1 cellular context compared by ENCODE assay signal in genomic region chr3:110900583-110900982, GRCh38.
TF ChIP-seq lines count a peak whose summit lies in the region.

No MANE protein-coding gene starts in this region.

TF ChIP-seq in IMR-90, 13 proteins besides CTCF, POLR2A, EP300 and RAD21:
- TF ChIP-seq NFE2L2 (IDR thresholded peaks at IDR 0.05; ENCODE audit: low read depth, low read length) (no peak), SMC3 (IDR thresholded peaks at IDR 0.05; ENCODE audit: low read depth, low read length) (no peak), CHD1 (IDR thresholded peaks at IDR 0.05; ENCODE audit: low read depth, low read length) (no peak), CEBPB (IDR thresholded peaks at IDR 0.05; ENCODE audit: low read depth, low read length) (peak; percentile 76), MXI1 (IDR thresholded peaks at IDR 0.05; ENCODE audit: borderline replicate concordance, low read depth, low read length) (no peak)
- TF ChIP-seq, protein P1, sequence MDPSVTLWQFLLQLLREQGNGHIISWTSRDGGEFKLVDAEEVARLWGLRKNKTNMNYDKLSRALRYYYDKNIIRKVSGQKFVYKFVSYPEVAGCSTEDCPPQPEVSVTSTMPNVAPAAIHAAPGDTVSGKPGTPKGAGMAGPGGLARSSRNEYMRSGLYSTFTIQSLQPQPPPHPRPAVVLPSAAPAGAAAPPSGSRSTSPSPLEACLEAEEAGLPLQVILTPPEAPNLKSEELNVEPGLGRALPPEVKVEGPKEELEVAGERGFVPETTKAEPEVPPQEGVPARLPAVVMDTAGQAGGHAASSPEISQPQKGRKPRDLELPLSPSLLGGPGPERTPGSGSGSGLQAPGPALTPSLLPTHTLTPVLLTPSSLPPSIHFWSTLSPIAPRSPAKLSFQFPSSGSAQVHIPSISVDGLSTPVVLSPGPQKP (IDR thresholded peaks at IDR 0.05; ENCODE audit: borderline replicate concordance, low read depth, low read length), result no peak
- TF ChIP-seq, protein P2, sequence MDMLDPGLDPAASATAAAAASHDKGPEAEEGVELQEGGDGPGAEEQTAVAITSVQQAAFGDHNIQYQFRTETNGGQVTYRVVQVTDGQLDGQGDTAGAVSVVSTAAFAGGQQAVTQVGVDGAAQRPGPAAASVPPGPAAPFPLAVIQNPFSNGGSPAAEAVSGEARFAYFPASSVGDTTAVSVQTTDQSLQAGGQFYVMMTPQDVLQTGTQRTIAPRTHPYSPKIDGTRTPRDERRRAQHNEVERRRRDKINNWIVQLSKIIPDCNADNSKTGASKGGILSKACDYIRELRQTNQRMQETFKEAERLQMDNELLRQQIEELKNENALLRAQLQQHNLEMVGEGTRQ (IDR thresholded peaks at IDR 0.05; ENCODE audit: low read depth, low read length), result no peak
